ENCODE assay signal across 8 cellular contexts in the genomic region with DNA sequence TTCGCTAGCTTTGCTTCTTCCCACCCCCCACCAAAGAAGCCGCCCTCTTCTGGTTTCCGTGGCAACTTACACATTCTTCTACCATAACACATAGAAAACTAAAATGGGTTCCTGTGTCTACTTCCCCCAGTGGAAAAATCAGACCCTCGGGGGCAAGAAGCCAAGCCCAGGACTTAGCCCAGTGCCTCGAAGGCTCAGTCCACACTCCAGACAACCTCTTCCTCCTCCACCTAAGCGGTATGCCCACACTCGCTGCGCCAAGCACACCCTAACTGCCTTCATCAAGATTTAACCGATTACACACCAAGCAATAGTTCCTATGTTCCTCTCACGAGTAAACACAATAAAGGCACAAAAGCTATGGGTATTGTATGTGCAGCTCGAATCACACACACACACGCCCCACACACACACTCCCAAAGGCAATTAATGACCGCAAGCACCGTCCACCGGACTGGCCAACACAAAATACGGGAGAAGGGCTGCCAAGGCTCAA. TPM values are rescaled to one million over a fixed set of nuclear protein-coding genes. Genes with fewer than 3 reads are reported as not detected.
DNase-seq lines count a peak whose midpoint lies in the region; ATAC-seq and TF ChIP-seq lines count a peak whose summit lies in the region.

No MANE protein-coding gene starts in this region.

- H3K4me3 Mint-ChIP-seq in central memory CD8-positive, alpha-beta T cell, result peak overlapping the region; percentile 92

- CTCF ChIA-PET in AG04450 (lab: Charles Lee), result interaction anchor here (0.6 to 2.4 kb wide), 6 partner anchors 9 to 517 kb away, joined by 3 to 8 read pairs (median 4); partner anchors contain the start of gene GINM1

- TF ChIP-seq CTCF in AG04450 (IDR thresholded peaks at IDR 0.05; ENCODE audit: low read depth, low read length) (no peak), WERI-Rb-1 (IDR thresholded peaks at IDR 0.05; ENCODE audit: low read depth, low read length) (no peak), kidney epithelial cell (IDR thresholded peaks at IDR 0.05; ENCODE audit: insufficient read depth, low read length, poor library complexity, severe bottlenecking) (peak; percentile 19)

- H3K4me3 ChIP-seq in AG04450 (ENCODE audit: low read depth, low read length) (peak overlapping the region; percentile 71), Karpas-422 (ENCODE audit: low read length) (peak overlapping the region; percentile 97), WERI-Rb-1 (ENCODE audit: low read depth, low read length) (peak overlapping the region; percentile 93), kidney epithelial cell (ENCODE audit: low read depth, low read length) (peak overlapping the region; percentile 93)

- H3K9me3 ChIP-seq in AG04450 (ENCODE audit: control insufficient read depth, insufficient read depth, low read length) (no peaks in the 10 kb centered on the region), Karpas-422 (ENCODE audit: low read length) (no peaks in the 10 kb centered on the region), WERI-Rb-1 (ENCODE audit: severe bottlenecking) (no peaks in the 10 kb centered on the region)

- H3K9me2 ChIP-seq in Karpas-422 (replicated peaks; ENCODE audit: insufficient read depth, low read length), result no peaks in the 10 kb centered on the region

- H3K4me1 Mint-ChIP-seq in central memory CD8-positive, alpha-beta T cell, result peaks cover 42% of the 10 kb centered on the region

- H2AFZ ChIP-seq in Karpas-422 (ENCODE audit: low read length), result peak overlapping the region; percentile 86; the same call in 1 of the 2 replicates

- H3K27me3 ChIP-seq in AG04450 (ENCODE audit: control insufficient read depth, insufficient read depth, low read length), result no peaks in the 10 kb centered on the region
- no peaks in the 10 kb centered on the region for H3K27me3 ChIP-seq in Karpas-422 (ENCODE audit: low read length)
- no peaks in the 10 kb centered on the region for H3K27me3 ChIP-seq in WERI-Rb-1 (ENCODE audit: insufficient read depth, low read depth, severe bottlenecking)
- no peaks in the 10 kb centered on the region for H3K27me3 ChIP-seq in kidney epithelial cell (ENCODE audit: control insufficient read depth, insufficient read depth, low read length)

- H3K4me1 ChIP-seq in Karpas-422 (ENCODE audit: low read length), result peaks cover 26% of the 10 kb centered on the region

- POLR2A ChIA-PET in AG04450 (lab: Yijun Ruan, JAX), result interaction anchor here (0.5 kb wide), 1 partner anchor 1020 kb away, joined by 3 read pairs; no protein-coding TSS in a partner anchor

- H3K9me3 Mint-ChIP-seq in central memory CD8-positive, alpha-beta T cell, result no peaks in the 10 kb centered on the region

- H3K4me2 ChIP-seq in Karpas-422 (ENCODE audit: low read depth, low read length, poor library complexity, severe bottlenecking), result peak overlapping the region; percentile 80

- peak overlapping the region; percentile 92 for H3K9ac ChIP-seq in Karpas-422 (ENCODE audit: low read length)

- ATAC-seq in GM19395 (IDR thresholded peaks at IDR 0.05; ENCODE audit: unreplicated experiment) (peak; percentile 28), GM18517 (IDR thresholded peaks at IDR 0.05; ENCODE audit: unreplicated experiment) (no peak)
- peak; percentile 73 for ATAC-seq in central memory CD8-positive, alpha-beta T cell (replicated peaks; ENCODE audit: extremely low read depth, poor library complexity, severe bottlenecking)

- H3K79me2 ChIP-seq in Karpas-422 (ENCODE audit: low read length), result peaks cover 49% of the 10 kb centered on the region

- H3K27me3 Mint-ChIP-seq in central memory CD8-positive, alpha-beta T cell, result no peaks in the 10 kb centered on the region

- DNase-seq in AG04450 (ENCODE audit: low read depth, low spot score) (peak; percentile 41), Karpas-422 (peak; percentile 83), WERI-Rb-1 (peak; percentile 9), kidney epithelial cell (ENCODE audit: low read depth) (peak; percentile 34)
- DNase-seq in central memory CD8-positive, alpha-beta T cell (ENCODE audit: low spot score in 2 of 2), result peak; percentile 52 to 73
- peak; percentile 33 to 37 for DNase-seq in stimulated activated CD4-positive, alpha-beta T cell treated with anti-CD3 and anti-CD28 coated beads, Interleukin-15, amount 100 ng/mL, for 48 hours (ENCODE audit: low read depth in 2 of 2)

- H3K27ac ChIP-seq in AG04450 (ENCODE audit: low read depth, low read length) (peak overlapping the region; percentile 95), Karpas-422 (ENCODE audit: low read length) (peak overlapping the region; percentile 72), WERI-Rb-1 (peak overlapping the region; percentile 91)

- H3K36me3 ChIP-seq in Karpas-422 (ENCODE audit: insufficient read depth, low read length), result peaks cover 3% of the 10 kb centered on the region; the same call in 1 of the 2 replicates
- peaks cover 14% of the 10 kb centered on the region for H3K36me3 ChIP-seq in WERI-Rb-1
- no peaks in the 10 kb centered on the region for H3K36me3 ChIP-seq in kidney epithelial cell (ENCODE audit: control insufficient read depth, insufficient read depth, low read length)

- peaks cover 33% of the 10 kb centered on the region for H3K36me3 Mint-ChIP-seq in central memory CD8-positive, alpha-beta T cell (ENCODE audit: insufficient read depth)

- H4K20me1 ChIP-seq in Karpas-422 (ENCODE audit: insufficient read depth, low read depth, low read length), result peaks cover 17% of the 10 kb centered on the region; the same call in 1 of the 2 replicates

- H3K27ac Mint-ChIP-seq in central memory CD8-positive, alpha-beta T cell (ENCODE audit: low read depth), result peak overlapping the region; percentile 98

RNA-seq across cellular contexts. Expression of gene PPIL4, which starts 0.5 kb away (rescaled TPM):
- 12.0 and 14.7 TPM in 2 replicates for polyA plus RNA-seq in AG04450 (2011; rRNA removed)
- 5.1 and 8.2 TPM in 2 replicates for polyA minus RNA-seq in AG04450 (2011; rRNA and poly(A)+ RNA removed)
- 14.2 and 25.0 TPM in 2 replicates for total RNA-seq in Karpas-422 (2014; rRNA removed; shearing (Covaris generic); ENCODE audit: low replicate concordance)
- total RNA-seq in kidney epithelial cell, result 26.5 and 34.6 TPM in 2 replicates

RNA-seq across cellular contexts. Expression of gene GINM1, which starts 20.9 kb away (rescaled TPM):
- polyA plus RNA-seq in AG04450 (2011; rRNA removed), result 28.3 and 42.0 TPM in 2 replicates
- 4.1 and 8.6 TPM in 2 replicates for polyA minus RNA-seq in AG04450 (2011; rRNA and poly(A)+ RNA removed)
- 14.1 and 21.7 TPM in 2 replicates for total RNA-seq in Karpas-422 (2014; rRNA removed; shearing (Covaris generic); ENCODE audit: low replicate concordance)
- 39.1 and 42.3 TPM in 2 replicates for total RNA-seq in kidney epithelial cell

Comparison
In these comparisons a context has a peak if more than half of its experiments do, and no peak if none do; other contexts are left out.
1. DNase-seq: peak in every context shown above with its lines; median percentile 83 in Karpas-422; 62 in central memory CD8-positive, alpha-beta T cell; 41 in AG04450; 35 in stimulated activated CD4-positive, alpha-beta T cell treated with anti-CD3 and anti-CD28 coated beads, Interleukin-15, amount 100 ng/mL, for 48 hours; 34 in kidney epithelial cell; 9 in WERI-Rb-1.